Comparison of ENCODE assay signal across 10 cellular contexts in genomic region chr4:10893417-10893816, GRCh38.
A peak's percentile ranks its signal among the peaks of the same experiment; 100 is the strongest.
DNase-seq lines count a peak whose midpoint lies in the region; ATAC-seq, FAIRE-seq and TF ChIP-seq lines count a peak whose summit lies in the region.
"Had no signal": no experiment of that assay in that cellular context is flagged by ENCODE, and none has a peak within 500 bp of the region (broad histone marks: within the 10 kb centered on the region; RNA-seq: fewer than 3 reads in every experiment).

No MANE protein-coding gene starts in this region.

- H3K4me3 ChIP-seq in H1 (ENCODE audit: extremely low read depth in 1 of 4, insufficient read depth in 2 of 4, low read depth in 3 of 4, low read length in 4 of 4) = no peak overlapping the region
- H3K4me3 ChIP-seq in effector memory CD4-positive, alpha-beta T cell (ENCODE audit: insufficient read depth, low read depth, low read length, poor library complexity, severe bottlenecking) = no peak overlapping the region

- H3K23me2 ChIP-seq in H1 (ENCODE audit: low read depth, low read length) = no peaks in the 10 kb centered on the region

- H3K23ac ChIP-seq in H1 (ENCODE audit: insufficient read length) = no peak overlapping the region

- H3K79me1 ChIP-seq in H1 (ENCODE audit: low read depth, low read length) = 0 out of 2 replicates have a peak, but pooled peaks cover 2% of the 10 kb centered on the region

- no peaks in the 10 kb centered on the region for H4K20me1 ChIP-seq in H1 (replicated peaks in 1 of 2; ENCODE audit: control insufficient read depth in 1 of 2, insufficient read depth in 2 of 2, low read length in 2 of 2)

- DNase-seq in CD14-positive monocyte (ENCODE audit: low spot score) (no peak), H1 (ENCODE audit: low read depth in 1 of 2, low spot score in 2 of 2) (peak in 1 of 2 experiments; percentile 3)
- DNase-seq in activated CD8-positive, alpha-beta memory T cell treated with anti-CD3 and anti-CD28 coated beads, Interleukin-2, amount 10 ng/mL, durations not matched to agents 7 days and 5 days = no peak
- DNase-seq in activated CD4-positive, alpha-beta memory T cell treated with anti-CD3 and anti-CD28 coated beads, Interleukin-2, amount 10 ng/mL, durations not matched to agents 7 days and 5 days = no peak
- DNase-seq in effector memory CD4-positive, alpha-beta T cell = no peak
- no peak for DNase-seq in activated CD4-positive, alpha-beta T cell treated with anti-CD3 and anti-CD28 coated beads, Interleukin-2, amount 10 ng/mL, durations not matched to agents 24 days and 14 days
- DNase-seq: activated naive CD8-positive, alpha-beta T cell treated with anti-CD3 and anti-CD28 coated beads for 36 hours had no signal

- no peak overlapping the region for H3K9ac ChIP-seq in H1 (replicated peaks in 1 of 4; ENCODE audit: extremely low read depth in 1 of 4, low read depth in 3 of 4, low read length in 3 of 4)

- peaks cover 0 to 4% (median 3%) of the 10 kb centered on the region in 3 donors for H3K27me3 Mint-ChIP-seq in CD14-positive monocyte (ENCODE audit: low read depth in 3 of 3)
- H3K27me3 Mint-ChIP-seq in activated CD8-positive, alpha-beta memory T cell treated with anti-CD3 and anti-CD28 coated beads, Interleukin-2, amount 10 ng/mL, durations not matched to agents 7 days and 5 days = no peaks in the 10 kb centered on the region
- no peaks in the 10 kb centered on the region for H3K27me3 Mint-ChIP-seq in activated CD4-positive, alpha-beta memory T cell treated with anti-CD3 and anti-CD28 coated beads, Interleukin-2, amount 10 ng/mL, durations not matched to agents 7 days and 5 days
- H3K27me3 Mint-ChIP-seq in activated CD4-positive, alpha-beta T cell treated with anti-CD3 and anti-CD28 coated beads, Interleukin-2, amount 10 ng/mL, durations not matched to agents 24 days and 14 days = peaks cover 1% of the 10 kb centered on the region

- peak; percentile 65 to 74 for TF ChIP-seq RAD21 in H1 (IDR thresholded peaks at IDR 0.05 in 1 of 2, conservative IDR thresholded peaks at IDR 0.05 in 1 of 2; ENCODE audit: low read depth in 2 of 2, low read length in 2 of 2)

- H2BK12ac ChIP-seq in H1 (ENCODE audit: low read depth, low read length) = no peak overlapping the region

- no peak overlapping the region for H2AK5ac ChIP-seq in H1 (ENCODE audit: low read depth, low read length)

- no peak overlapping the region for H4K5ac ChIP-seq in H1 (ENCODE audit: insufficient read length, low read depth, low read length)

- H3K27ac ChIP-seq in H1 (ENCODE audit: low read depth, low read length) = no peak overlapping the region
- H3K27ac ChIP-seq in effector memory CD4-positive, alpha-beta T cell (ENCODE audit: insufficient read depth, low read length, poor library complexity, severe bottlenecking) = no peak overlapping the region

- TF ChIP-seq CTCF in CD14-positive monocyte (IDR thresholded peaks at IDR 0.05) (peak; percentile 24), H1 (IDR thresholded peaks at IDR 0.05; ENCODE audit: control extremely low read depth in 1 of 3, insufficient read depth in 1 of 3, low read depth in 1 of 3, low read length in 3 of 3) (peak in 2 of 3 experiments; percentile 42 to 77; a peak in 2 of 4 replicates)

- CTCF ChIA-PET in H1 (lab: Charles Lee; ENCODE audit: partially characterized antibody) = interaction anchor here (0.7 to 5.5 kb wide), 27 partner anchors 10 to 766 kb away, joined by 3 to 18 read pairs (median 4); no protein-coding TSS in a partner anchor
- CTCF ChIA-PET in activated CD8-positive, alpha-beta memory T cell treated with anti-CD3 and anti-CD28 coated beads, Interleukin-2, amount 10 ng/mL, durations not matched to agents 7 days and 5 days (lab: Charles Lee) = no interaction called here
- CTCF ChIA-PET in activated CD4-positive, alpha-beta memory T cell treated with anti-CD3 and anti-CD28 coated beads, Interleukin-2, amount 10 ng/mL, durations not matched to agents 7 days and 5 days (lab: Charles Lee) = interaction anchor here (1.3 kb wide), 1 partner anchor 8 kb away, joined by 3 read pairs; no protein-coding TSS in a partner anchor

- POLR2A ChIA-PET in H1 (lab: Charles Lee; ENCODE audit: partially characterized antibody) = no interaction called here
- POLR2A ChIA-PET in activated CD4-positive, alpha-beta memory T cell treated with anti-CD3 and anti-CD28 coated beads, Interleukin-2, amount 10 ng/mL, durations not matched to agents 7 days and 5 days (lab: Charles Lee) = no interaction called here

- TF ChIP-seq POLR2A in H1 (IDR thresholded peaks at IDR 0.05; ENCODE audit: control extremely low read depth in 1 of 2, low read depth in 2 of 2, low read length in 2 of 2) = no peak

- H3K4me1 ChIP-seq in H1 (replicated peaks in 1 of 4; ENCODE audit: control insufficient read depth in 3 of 4, insufficient read depth in 4 of 4, low read length in 3 of 4) = no peaks in the 10 kb centered on the region
- no peaks in the 10 kb centered on the region for H3K4me1 ChIP-seq in effector memory CD4-positive, alpha-beta T cell (ENCODE audit: control insufficient read depth, insufficient read depth, low read length, poor library complexity, severe bottlenecking)

- no peak overlapping the region for H2BK15ac ChIP-seq in H1 (ENCODE audit: low read length)

- H4K8ac ChIP-seq in H1 (ENCODE audit: extremely low read depth, insufficient read depth, low read length) = no peak overlapping the region

- H3K27ac Mint-ChIP-seq in CD14-positive monocyte = no peak overlapping the region
- no peak overlapping the region for H3K27ac Mint-ChIP-seq in activated CD8-positive, alpha-beta memory T cell treated with anti-CD3 and anti-CD28 coated beads, Interleukin-2, amount 10 ng/mL, durations not matched to agents 7 days and 5 days
- no peak overlapping the region for H3K27ac Mint-ChIP-seq in activated CD4-positive, alpha-beta memory T cell treated with anti-CD3 and anti-CD28 coated beads, Interleukin-2, amount 10 ng/mL, durations not matched to agents 7 days and 5 days
- H3K27ac Mint-ChIP-seq in activated CD4-positive, alpha-beta T cell treated with anti-CD3 and anti-CD28 coated beads, Interleukin-2, amount 10 ng/mL, durations not matched to agents 24 days and 14 days = no peak overlapping the region
- H3K27ac Mint-ChIP-seq: activated naive CD8-positive, alpha-beta T cell treated with anti-CD3 and anti-CD28 coated beads for 36 hours had no signal

- H3K56ac ChIP-seq in H1 (replicated peaks; ENCODE audit: insufficient read length, low read depth, low read length) = no peak overlapping the region

- H3K14ac ChIP-seq in H1 (ENCODE audit: insufficient read length) = no peak overlapping the region

- no peak overlapping the region for H2BK120ac ChIP-seq in H1 (replicated peaks; ENCODE audit: low read depth, low read length)

- H3K36me3 ChIP-seq in H1 (ENCODE audit: control insufficient read depth in 2 of 4, insufficient read depth in 4 of 4, low read length in 3 of 4) = no peaks in the 10 kb centered on the region
- H3K36me3 ChIP-seq in effector memory CD4-positive, alpha-beta T cell (ENCODE audit: control insufficient read depth, insufficient read depth, low read length) = no peaks in the 10 kb centered on the region

- H3K18ac ChIP-seq in H1 (ENCODE audit: extremely low read depth, low read length) = no peak overlapping the region

- TF ChIP-seq EP300 in H1 (IDR thresholded peaks at IDR 0.05; ENCODE audit: borderline replicate concordance in 1 of 2, low read depth in 2 of 2, low read length in 2 of 2) = no peak

- H3K4me1 Mint-ChIP-seq in CD14-positive monocyte = peaks cover 5% of the 10 kb centered on the region
- H3K4me1 Mint-ChIP-seq in activated CD8-positive, alpha-beta memory T cell treated with anti-CD3 and anti-CD28 coated beads, Interleukin-2, amount 10 ng/mL, durations not matched to agents 7 days and 5 days = no peaks in the 10 kb centered on the region
- no peaks in the 10 kb centered on the region for H3K4me1 Mint-ChIP-seq in activated CD4-positive, alpha-beta memory T cell treated with anti-CD3 and anti-CD28 coated beads, Interleukin-2, amount 10 ng/mL, durations not matched to agents 7 days and 5 days
- peaks cover 7% of the 10 kb centered on the region for H3K4me1 Mint-ChIP-seq in activated CD4-positive, alpha-beta T cell treated with anti-CD3 and anti-CD28 coated beads, Interleukin-2, amount 10 ng/mL, durations not matched to agents 24 days and 14 days

- H2BK20ac ChIP-seq in H1 (ENCODE audit: low read length) = no peak overlapping the region

- H3K4ac ChIP-seq in H1 (replicated peaks; ENCODE audit: insufficient read length, low read depth, low read length) = no peak overlapping the region

- intact Hi-C loops in CD14-positive monocyte (cut with micrococcal nuclease) = no loop called here
- intact Hi-C loops in activated CD4-positive, alpha-beta T cell treated with anti-CD3 and anti-CD28 coated beads, Interleukin-2, amount 10 ng/mL, durations not matched to agents 24 days and 14 days (cut with micrococcal nuclease) = no loop called here

- no peak overlapping the region for H2AFZ ChIP-seq in H1 (ENCODE audit: low read length)

- FAIRE-seq in H1 (lab: Jason Lieb, UNC) = peak; percentile 74

- H3K9me3 Mint-ChIP-seq in CD14-positive monocyte = peaks cover 0 to 10% (median 5%) of the 10 kb centered on the region in 7 donors
- H3K9me3 Mint-ChIP-seq in activated CD8-positive, alpha-beta memory T cell treated with anti-CD3 and anti-CD28 coated beads, Interleukin-2, amount 10 ng/mL, durations not matched to agents 7 days and 5 days (ENCODE audit: low read depth) = no peaks in the 10 kb centered on the region
- H3K9me3 Mint-ChIP-seq in activated CD4-positive, alpha-beta memory T cell treated with anti-CD3 and anti-CD28 coated beads, Interleukin-2, amount 10 ng/mL, durations not matched to agents 7 days and 5 days = no peaks in the 10 kb centered on the region
- H3K9me3 Mint-ChIP-seq in activated CD4-positive, alpha-beta T cell treated with anti-CD3 and anti-CD28 coated beads, Interleukin-2, amount 10 ng/mL, durations not matched to agents 24 days and 14 days = no peaks in the 10 kb centered on the region
- H3K9me3 Mint-ChIP-seq: activated naive CD8-positive, alpha-beta T cell treated with anti-CD3 and anti-CD28 coated beads for 36 hours; immature natural killer cell had no signal

- H3K4me2 ChIP-seq in H1 (ENCODE audit: insufficient read depth in 1 of 2, low read depth in 2 of 2, low read length in 2 of 2) = no peak overlapping the region

- H4K91ac ChIP-seq in H1 (replicated peaks; ENCODE audit: insufficient read length, low read length) = no peak overlapping the region

- no peak overlapping the region for H3K4me3 Mint-ChIP-seq in CD14-positive monocyte
- H3K4me3 Mint-ChIP-seq in activated CD8-positive, alpha-beta memory T cell treated with anti-CD3 and anti-CD28 coated beads, Interleukin-2, amount 10 ng/mL, durations not matched to agents 7 days and 5 days = no peak overlapping the region
- H3K4me3 Mint-ChIP-seq in activated CD4-positive, alpha-beta memory T cell treated with anti-CD3 and anti-CD28 coated beads, Interleukin-2, amount 10 ng/mL, durations not matched to agents 7 days and 5 days = no peak overlapping the region
- H3K4me3 Mint-ChIP-seq in activated CD4-positive, alpha-beta T cell treated with anti-CD3 and anti-CD28 coated beads, Interleukin-2, amount 10 ng/mL, durations not matched to agents 24 days and 14 days = no peak overlapping the region
- H3K4me3 Mint-ChIP-seq: activated naive CD8-positive, alpha-beta T cell treated with anti-CD3 and anti-CD28 coated beads for 36 hours; immature natural killer cell had no signal

- H2BK5ac ChIP-seq in H1 (ENCODE audit: low read depth, low read length) = no peak overlapping the region

- no peaks in the 10 kb centered on the region for H3K79me2 ChIP-seq in H1 (ENCODE audit: control insufficient read depth in 1 of 2, insufficient read depth in 2 of 2, low read length in 2 of 2)

- H3K27me3 ChIP-seq in H1 (replicated peaks in 1 of 4; ENCODE audit: control insufficient read depth in 3 of 4, extremely low read depth in 1 of 4, insufficient read depth in 3 of 4, low read length in 3 of 4) = no peaks in the 10 kb centered on the region
- H3K27me3 ChIP-seq in effector memory CD4-positive, alpha-beta T cell (replicated peaks; ENCODE audit: control insufficient read depth, insufficient read depth, low read length, poor library complexity, severe bottlenecking) = no peaks in the 10 kb centered on the region

- no peaks in the 10 kb centered on the region for H3K36me3 Mint-ChIP-seq in CD14-positive monocyte
- no peaks in the 10 kb centered on the region for H3K36me3 Mint-ChIP-seq in activated CD8-positive, alpha-beta memory T cell treated with anti-CD3 and anti-CD28 coated beads, Interleukin-2, amount 10 ng/mL, durations not matched to agents 7 days and 5 days
- H3K36me3 Mint-ChIP-seq in activated CD4-positive, alpha-beta memory T cell treated with anti-CD3 and anti-CD28 coated beads, Interleukin-2, amount 10 ng/mL, durations not matched to agents 7 days and 5 days (ENCODE audit: low read depth) = no peaks in the 10 kb centered on the region
- H3K36me3 Mint-ChIP-seq in activated CD4-positive, alpha-beta T cell treated with anti-CD3 and anti-CD28 coated beads, Interleukin-2, amount 10 ng/mL, durations not matched to agents 24 days and 14 days (ENCODE audit: low read depth) = no peaks in the 10 kb centered on the region
- H3K36me3 Mint-ChIP-seq: activated naive CD8-positive, alpha-beta T cell treated with anti-CD3 and anti-CD28 coated beads for 36 hours; immature natural killer cell had no signal

- peak; percentile 89 for ATAC-seq in GM18870 (IDR thresholded peaks at IDR 0.05; ENCODE audit: unreplicated experiment)
- ATAC-seq in HG03442 (IDR thresholded peaks at IDR 0.05; ENCODE audit: unreplicated experiment) = peak; percentile 84
- no peak for ATAC-seq in activated CD8-positive, alpha-beta memory T cell treated with anti-CD3 and anti-CD28 coated beads, Interleukin-2, amount 10 ng/mL, durations not matched to agents 7 days and 5 days

- H3K9me3 ChIP-seq in H1 (ENCODE audit: insufficient read depth in 2 of 2, low read depth in 1 of 2, low read length in 1 of 2) = no peaks in the 10 kb centered on the region
- no peaks in the 10 kb centered on the region for H3K9me3 ChIP-seq in effector memory CD4-positive, alpha-beta T cell (ENCODE audit: control insufficient read depth, low read length)
